11 cellular contexts compared by ENCODE assay signal in the genomic region with DNA sequence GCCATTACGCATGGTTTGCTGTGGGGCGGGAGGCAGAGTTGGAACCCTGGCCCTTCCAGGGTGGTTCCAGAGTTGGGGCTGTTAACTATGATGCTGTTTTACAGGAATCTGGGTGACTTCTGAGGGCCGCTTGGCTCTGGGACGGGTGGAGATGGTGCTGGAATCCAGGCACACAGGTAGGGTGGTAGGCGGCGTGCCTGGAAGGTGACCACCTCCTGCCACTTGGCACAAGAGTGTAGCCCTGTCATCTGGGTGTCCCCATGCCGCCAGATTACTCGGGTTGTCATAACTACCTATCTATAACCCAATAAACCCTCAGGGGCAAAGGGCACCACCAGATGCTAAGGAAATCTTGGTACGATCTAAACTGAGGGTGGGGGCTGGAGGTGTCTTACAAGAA. TPM values are rescaled to one million over a fixed set of nuclear protein-coding genes. Genes with fewer than 3 reads are reported as not detected.
DNase-seq lines count a peak whose midpoint lies in the region; ATAC-seq, FAIRE-seq and TF ChIP-seq lines count a peak whose summit lies in the region.
"Had no signal": no experiment of that assay in that cellular context is flagged by ENCODE, and none has a peak within 500 bp of the region (broad histone marks: within the 10 kb centered on the region; RNA-seq: fewer than 3 reads in every experiment).

No MANE protein-coding gene starts in this region.

- no peaks in the 10 kb centered on the region for H3K9me3 ChIP-seq in astrocyte (ENCODE audit: insufficient read depth, low read depth, low read length)
- no peaks in the 10 kb centered on the region for H3K9me3 ChIP-seq in lower lobe of right lung
- no peaks in the 10 kb centered on the region for H3K9me3 ChIP-seq in vagina
- H3K9me3 ChIP-seq: pancreas had no signal

- H3K27ac Mint-ChIP-seq in stimulated activated naive CD8-positive, alpha-beta T cell treated with anti-CD3 and anti-CD28 coated beads, Interleukin-15, Interleukin-2, amounts not matched to agents 100 ng/mL and 50 ng/mL, for 24 hours: peak overlapping the region; percentile 83
- peak overlapping the region; percentile 93 for H3K27ac Mint-ChIP-seq in astrocyte (ENCODE audit: unreplicated experiment)

- peaks cover 19% of the 10 kb centered on the region for H3K36me3 Mint-ChIP-seq in stimulated activated naive CD8-positive, alpha-beta T cell treated with anti-CD3 and anti-CD28 coated beads, Interleukin-15, Interleukin-2, amounts not matched to agents 100 ng/mL and 50 ng/mL, for 24 hours (ENCODE audit: low read depth)
- H3K36me3 Mint-ChIP-seq in astrocyte (ENCODE audit: low read depth, unreplicated experiment): peaks cover 14% of the 10 kb centered on the region

- H3K4me1 Mint-ChIP-seq in stimulated activated naive CD8-positive, alpha-beta T cell treated with anti-CD3 and anti-CD28 coated beads, Interleukin-15, Interleukin-2, amounts not matched to agents 100 ng/mL and 50 ng/mL, for 24 hours (ENCODE audit: low read depth): peaks cover 48% of the 10 kb centered on the region
- H3K4me1 Mint-ChIP-seq in astrocyte (ENCODE audit: low read depth, unreplicated experiment): peaks cover 41% of the 10 kb centered on the region

- H3K4me3 ChIP-seq in astrocyte (ENCODE audit: insufficient read depth, low read depth, low read length) (peak overlapping the region; percentile 80), lower lobe of right lung (peak overlapping the region; percentile 91), vagina (peak overlapping the region; percentile 86 to 97)

- H3K9ac ChIP-seq in astrocyte (ENCODE audit: low read length): peak overlapping the region; percentile 88

- H3K4me2 ChIP-seq in astrocyte (ENCODE audit: low read length): peak overlapping the region; percentile 95

- no peak overlapping the region for H2AFZ ChIP-seq in astrocyte (ENCODE audit: low read depth, low read length)

- peaks cover 61% of the 10 kb centered on the region for H3K79me2 ChIP-seq in astrocyte (ENCODE audit: insufficient read depth, low read length)

- TF ChIP-seq CTCF in astrocyte (IDR thresholded peaks at IDR 0.05; ENCODE audit: insufficient read depth, low read depth, low read length) (no peak), lower lobe of right lung (IDR thresholded peaks at IDR 0.05) (no peak), vagina (IDR thresholded peaks at IDR 0.05) (no peak)

- intact Hi-C loops in lower lobe of right lung (cut with DNase I): no loop called here
- intact Hi-C loops in vagina (cut with DNase I): no loop called here

- TF ChIP-seq POLR2A in vagina (IDR thresholded peaks at IDR 0.05): no peak

- H3K4me1 ChIP-seq in astrocyte (ENCODE audit: insufficient read depth, low read length) (peaks cover 20% of the 10 kb centered on the region), lower lobe of right lung (peaks cover 23% of the 10 kb centered on the region), vagina (peaks cover 35% of the 10 kb centered on the region)

- H3K4me3 Mint-ChIP-seq in stimulated activated naive CD8-positive, alpha-beta T cell treated with anti-CD3 and anti-CD28 coated beads, Interleukin-15, Interleukin-2, amounts not matched to agents 100 ng/mL and 50 ng/mL, for 24 hours: peak overlapping the region; percentile 91
- H3K4me3 Mint-ChIP-seq in astrocyte (ENCODE audit: unreplicated experiment): peak overlapping the region; percentile 96

- DNase-seq in stimulated activated naive CD8-positive, alpha-beta T cell treated with anti-CD3 and anti-CD28 coated beads, Interleukin-15, Interleukin-2, amounts not matched to agents 100 U/mL and 50 U/mL, for 24 hours: no peak
- no peak for DNase-seq in astrocyte (ENCODE audit: low read depth)
- no peak for DNase-seq in lower lobe of right lung
- DNase-seq in vagina (ENCODE audit: extremely low spot score in 2 of 2): no peak
- no peak for DNase-seq in dermis blood vessel endothelial cell
- DNase-seq: amniotic stem cell, NCI-H510A treated with DMSO at 0.1 percent for 48 hours had no signal

- FAIRE-seq in astrocyte (lab: Jason Lieb, UNC): no peak
- FAIRE-seq: pancreas had no signal

- no peaks in the 10 kb centered on the region for H3K9me3 Mint-ChIP-seq in stimulated activated naive CD8-positive, alpha-beta T cell treated with anti-CD3 and anti-CD28 coated beads, Interleukin-15, Interleukin-2, amounts not matched to agents 100 ng/mL and 50 ng/mL, for 24 hours
- H3K9me3 Mint-ChIP-seq in astrocyte (ENCODE audit: unreplicated experiment): no peaks in the 10 kb centered on the region

- no peaks in the 10 kb centered on the region for H3K27me3 ChIP-seq in astrocyte (ENCODE audit: insufficient read depth, low read length)
- no peaks in the 10 kb centered on the region for H3K27me3 ChIP-seq in lower lobe of right lung (ENCODE audit: low read depth)
- H3K27me3 ChIP-seq in vagina: no peaks in the 10 kb centered on the region
- H3K27me3 ChIP-seq: pancreas had no signal

- ATAC-seq in stimulated activated naive CD8-positive, alpha-beta T cell treated with anti-CD3 and anti-CD28 coated beads, Interleukin-15, Interleukin-2, amounts not matched to agents 100 U/mL and 50 U/mL, for 24 hours: no peak
- ATAC-seq in lower lobe of right lung (no peak), GM21447 (IDR thresholded peaks at IDR 0.05; ENCODE audit: unreplicated experiment) (no peak), GM21717 (IDR thresholded peaks at IDR 0.05; ENCODE audit: unreplicated experiment) (no peak)

- H3K27me3 Mint-ChIP-seq in stimulated activated naive CD8-positive, alpha-beta T cell treated with anti-CD3 and anti-CD28 coated beads, Interleukin-15, Interleukin-2, amounts not matched to agents 100 ng/mL and 50 ng/mL, for 24 hours: no peaks in the 10 kb centered on the region
- no peaks in the 10 kb centered on the region for H3K27me3 Mint-ChIP-seq in astrocyte (ENCODE audit: low read depth, unreplicated experiment)

- peaks cover 42% of the 10 kb centered on the region for H4K20me1 ChIP-seq in astrocyte (ENCODE audit: insufficient read depth, low read length)

- H3K27ac ChIP-seq in astrocyte (ENCODE audit: low read depth, low read length): no peak overlapping the region
- H3K27ac ChIP-seq in lower lobe of right lung: no peak overlapping the region
- H3K27ac ChIP-seq in vagina: no peak overlapping the region

- H3K36me3 ChIP-seq in astrocyte (ENCODE audit: insufficient read depth, low read length) (peaks cover 4% of the 10 kb centered on the region), lower lobe of right lung (peaks cover 25% of the 10 kb centered on the region), vagina (no peaks in the 10 kb centered on the region)
- H3K36me3 ChIP-seq: pancreas had no signal

RNA-seq across cellular contexts. Expression of a gene that starts 1.3 kb away (rescaled TPM):
- 123 and 149 TPM in 2 replicates for total RNA-seq in astrocyte
- 40.2 TPM for total RNA-seq in lower lobe of right lung
- total RNA-seq in vagina: 26.0 TPM
- total RNA-seq in dermis blood vessel endothelial cell: 40.7 and 46.0 TPM in 2 replicates
